Comparison of ENCODE assay signal across 38 cellular contexts in genomic region chr9:133538176-133538575, GRCh38. TPM values are rescaled to one million over a fixed set of nuclear protein-coding genes. Genes with fewer than 3 reads are reported as not detected.
"Had no signal": no experiment of that assay in that cellular context is flagged by ENCODE, and none has a peak within 500 bp of the region (broad histone marks: within the 10 kb centered on the region; RNA-seq: fewer than 3 reads in every experiment).

No MANE protein-coding gene starts in this region.

- H3K36me3 ChIP-seq: left lung, neutrophil, pancreas, thoracic aorta, upper lobe of right lung, uterus had no signal

- H3K4me2 ChIP-seq: hepatocyte, smooth muscle cell had no signal

- H3K4me3 ChIP-seq: esophagus muscularis mucosa, gastroesophageal sphincter, hepatocyte, left lung, pancreas, right atrium auricular region, smooth muscle cell, stomach, thoracic aorta, tibial nerve, upper lobe of right lung, uterus had no signal

- H3K9me3 Mint-ChIP-seq: naive thymus-derived CD4-positive, alpha-beta T cell; nephron had no signal

- H3K4me3 Mint-ChIP-seq: naive thymus-derived CD4-positive, alpha-beta T cell had no signal

- H3K27ac ChIP-seq: esophagus muscularis mucosa, foreskin keratinocyte, gastroesophageal sphincter, hepatocyte, neutrophil, pancreas, thoracic aorta, tibial nerve, upper lobe of right lung, uterus had no signal

- H2AFZ ChIP-seq: hepatocyte had no signal

- H3K27ac Mint-ChIP-seq: naive thymus-derived CD4-positive, alpha-beta T cell; progenitor cell of endocrine pancreas had no signal

- DNase-seq: cerebellar nuclear complex; dorsolateral prefrontal cortex; effector CD4-positive, alpha-beta T cell; foreskin keratinocyte; heart left ventricle; left cardiac atrium; left lung; mesendoderm; midbrain; naive thymus-derived CD4-positive, alpha-beta T cell; pancreas; stimulated activated CD4-positive, alpha-beta T cell treated with anti-CD3 and anti-CD28 coated beads, Interleukin-12 subunit alpha, Interleukin-12 subunit beta, amount 100 ng/mL, for 4 hours; stimulated activated CD4-positive, alpha-beta T cell treated with anti-CD3 and anti-CD28 coated beads, Interleukin-1b, Interleukin-23, amount 100 ng/mL, for 48 hours; stimulated activated CD4-positive, alpha-beta T cell treated with anti-CD3 and anti-CD28 coated beads, Interleukin-4, amount 100 ng/mL, for 1 hour; stimulated activated CD8-positive, alpha-beta memory T cell treated with anti-CD3 and anti-CD28 coated beads, Interleukin-4, amount 100 ng/mL, for 48 hours; stimulated activated naive CD4-positive, alpha-beta T cell treated with Interleukin-2 at 50 U/mL for 16 hours; stomach; upper lobe of right lung; uterus had no signal

- ATAC-seq: foreskin keratinocyte; gastroesophageal sphincter; heart left ventricle; left cardiac atrium; left lung; naive thymus-derived CD4-positive, alpha-beta T cell; pancreas; sciatic nerve; upper lobe of right lung had no signal

- H3K9me3 ChIP-seq: esophagus muscularis mucosa, gastroesophageal sphincter, heart left ventricle, left lung, neutrophil, pancreas, right atrium auricular region, stomach, thoracic aorta, tibial nerve, upper lobe of right lung, uterus had no signal

- H3K27me3 ChIP-seq: dorsolateral prefrontal cortex, gastroesophageal sphincter, hepatocyte, pancreas, right atrium auricular region, uterus had no signal

- H3K4me1 ChIP-seq: foreskin keratinocyte, pancreas had no signal

- H3K36me3 Mint-ChIP-seq: naive thymus-derived CD4-positive, alpha-beta T cell had no signal

RNA-seq across cellular contexts. Expression of gene ADAMTSL2, which starts 3.7 kb away (rescaled TPM):
- total RNA-seq: epithelial cell of proximal tubule, foreskin keratinocyte had no signal
- polyA plus RNA-seq: foreskin keratinocyte had no signal

RNA-seq across cellular contexts. Expression of gene MYMK, which starts 13.4 kb away (rescaled TPM):
- total RNA-seq: epithelial cell of proximal tubule; esophagus muscularis mucosa; fibroblast of lung; foreskin keratinocyte; gastroesophageal sphincter; heart left ventricle; hepatocyte; kidney epithelial cell; left cardiac atrium; left lung; lower leg skin; lung microvascular endothelial cell; mucosa of gallbladder; naive thymus-derived CD4-positive, alpha-beta T cell; omental fat pad; pancreas; progenitor cell of endocrine pancreas; right atrium auricular region; sciatic nerve; smooth muscle cell; stomach; subcutaneous adipose tissue; thoracic aorta; upper lobe of right lung; uterus had no signal
- polyA plus RNA-seq: fibroblast of lung; foreskin keratinocyte; heart left ventricle; naive thymus-derived CD4-positive, alpha-beta T cell; pancreas; smooth muscle cell; stomach had no signal
